Comparison of ENCODE assay signal across 9 cellular contexts in the genomic region with DNA sequence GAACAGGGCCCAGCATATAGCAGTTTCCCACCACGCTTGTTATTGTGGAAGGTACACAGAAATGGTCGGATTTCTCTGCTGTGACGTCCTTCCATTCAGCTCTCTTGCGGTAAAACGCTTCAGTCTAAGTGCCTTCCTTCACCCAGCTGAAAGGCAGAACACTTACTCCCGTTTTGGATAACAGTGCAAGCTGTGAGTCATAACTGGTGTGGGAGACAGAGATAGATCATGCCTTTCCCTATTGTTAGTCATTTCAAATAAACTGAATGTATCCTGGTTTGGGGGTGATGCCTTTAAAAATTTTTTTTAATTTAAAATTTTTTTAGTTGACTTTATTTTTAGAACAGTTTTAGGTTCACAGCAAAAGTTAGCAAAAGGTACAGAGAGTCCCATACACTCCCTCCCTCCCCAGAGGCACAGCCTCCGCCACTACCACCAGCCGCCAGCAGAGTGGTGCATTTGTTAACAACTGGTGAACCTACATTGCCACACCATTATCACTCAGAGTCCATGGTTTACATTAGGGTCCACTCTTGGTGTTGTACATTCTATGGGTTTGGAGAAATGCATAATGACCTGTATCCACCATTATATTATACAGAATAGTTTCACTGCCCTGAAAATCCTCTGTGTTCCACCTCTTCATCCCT.
A peak's percentile ranks its signal among the peaks of the same experiment; 100 is the strongest.
DNase-seq lines count a peak whose midpoint lies in the region; ATAC-seq and TF ChIP-seq lines count a peak whose summit lies in the region.
"Had no signal": no experiment of that assay in that cellular context is flagged by ENCODE, and none has a peak within 500 bp of the region (broad histone marks: within the 10 kb centered on the region; RNA-seq: fewer than 3 reads in every experiment).

No MANE protein-coding gene starts in this region.

- no peaks in the 10 kb centered on the region for H4K20me1 ChIP-seq in Karpas-422 (ENCODE audit: insufficient read depth, low read depth, low read length)

- POLR2A ChIA-PET in RWPE1 (lab: Yijun Ruan, JAX; ENCODE audit: low non-redundant PET), result no interaction called here

- H2AFZ ChIP-seq in Karpas-422 (ENCODE audit: low read length), result no peak overlapping the region

- 27 to 33% methylated on average over 5 to 8 of the region's 8 CpGs for WGBS in gastroesophageal sphincter (ENCODE audit: low coverage in 1 of 2), 2 donors

- TF ChIP-seq POLR2A in gastroesophageal sphincter (IDR thresholded peaks at IDR 0.05), result no peak

- no peaks in the 10 kb centered on the region for H3K9me3 ChIP-seq in cardiac muscle cell (ENCODE audit: low read depth)
- H3K9me3 ChIP-seq in gastroesophageal sphincter, result peaks cover 0 to 12% (median 0%) of the 10 kb centered on the region in 3 donors
- H3K9me3 ChIP-seq in thoracic aorta, result peaks cover 10% of the 10 kb centered on the region
- H3K9me3 ChIP-seq in Karpas-422 (ENCODE audit: low read length), result peaks cover 20% of the 10 kb centered on the region

- no peak overlapping the region for H3K4me3 ChIP-seq in cardiac muscle cell
- no peak overlapping the region for H3K4me3 ChIP-seq in gastroesophageal sphincter
- H3K4me3 ChIP-seq in thoracic aorta, result no peak overlapping the region
- H3K4me3 ChIP-seq in Karpas-422 (ENCODE audit: low read length), result no peak overlapping the region

- H3K4me2 ChIP-seq in Karpas-422 (ENCODE audit: low read depth, low read length, poor library complexity, severe bottlenecking), result no peak overlapping the region

- ATAC-seq in Right ventricle myocardium inferior (no peak), gastroesophageal sphincter (no peak), thoracic aorta (ENCODE audit: insufficient number of reproducible peaks, low FRiP score, low read depth) (no peak), HG03520 (IDR thresholded peaks at IDR 0.05; ENCODE audit: unreplicated experiment) (no peak)

- DNase-seq in cardiac muscle cell (ENCODE audit: low read depth in 1 of 2, low spot score in 1 of 2) (peak; percentile 57 to 76), Right ventricle myocardium inferior (ENCODE audit: missing footprints) (no peak), RWPE1 (ENCODE audit: low spot score) (peak; percentile 13), thoracic aorta (ENCODE audit: low spot score) (no peak), Karpas-422 (no peak), NCI-H524 (lab: John Stamatoyannopoulos, UW) (no peak)
- DNase-seq: CD4-positive, CD25-positive, alpha-beta regulatory T cell had no signal

- no peak for TF ChIP-seq EP300 in gastroesophageal sphincter (IDR thresholded peaks at IDR 0.05)

- H3K9ac ChIP-seq in Karpas-422 (ENCODE audit: low read length), result no peak overlapping the region

- H3K27ac ChIP-seq in cardiac muscle cell, result no peak overlapping the region
- H3K27ac ChIP-seq in RWPE1, result no peak overlapping the region
- H3K27ac ChIP-seq in gastroesophageal sphincter, result no peak overlapping the region
- H3K27ac ChIP-seq in thoracic aorta, result no peak overlapping the region
- H3K27ac ChIP-seq in Karpas-422 (ENCODE audit: low read length), result no peak overlapping the region

- intact Hi-C loops in Right ventricle myocardium inferior (cut with DNase I), result no loop called here

- CTCF ChIA-PET in RWPE1 (lab: Yijun Ruan, JAX), result interaction anchor here (0.6 kb wide), 2 partner anchors 66 to 72 kb away, joined by 3 to 4 read pairs; no protein-coding TSS in a partner anchor

- H3K9me2 ChIP-seq in Karpas-422 (replicated peaks; ENCODE audit: insufficient read depth, low read length), result no peaks in the 10 kb centered on the region

- H3K36me3 ChIP-seq in cardiac muscle cell (no peaks in the 10 kb centered on the region), gastroesophageal sphincter (no peaks in the 10 kb centered on the region), thoracic aorta (no peaks in the 10 kb centered on the region), Karpas-422 (ENCODE audit: insufficient read depth, low read length) (no peaks in the 10 kb centered on the region)

- no peaks in the 10 kb centered on the region for H3K79me2 ChIP-seq in Karpas-422 (ENCODE audit: low read length)

- no peaks in the 10 kb centered on the region for H3K27me3 ChIP-seq in cardiac muscle cell
- H3K27me3 ChIP-seq in gastroesophageal sphincter, result no peaks in the 10 kb centered on the region
- H3K27me3 ChIP-seq in thoracic aorta (replicated peaks; ENCODE audit: insufficient read depth), result no peaks in the 10 kb centered on the region
- H3K27me3 ChIP-seq in Karpas-422 (ENCODE audit: low read length), result no peaks in the 10 kb centered on the region

- TF ChIP-seq CTCF in cardiac muscle cell (IDR thresholded peaks at IDR 0.05; ENCODE audit: low read depth, low read length), result peak; percentile 32
- no peak for TF ChIP-seq CTCF in RWPE1 (conservative IDR thresholded peaks at IDR 0.05; ENCODE audit: low read depth)
- TF ChIP-seq CTCF in gastroesophageal sphincter (IDR thresholded peaks at IDR 0.05), result peak in 3 of 4 experiments; percentile 15 to 22 (median 22)
- peak; percentile 10 for TF ChIP-seq CTCF in thoracic aorta (IDR thresholded peaks at IDR 0.05)

- H3K4me1 ChIP-seq in cardiac muscle cell (ENCODE audit: low read depth), result no peaks in the 10 kb centered on the region
- H3K4me1 ChIP-seq in gastroesophageal sphincter, result peaks cover 0 to 5% (median 0%) of the 10 kb centered on the region in 3 donors
- no peaks in the 10 kb centered on the region for H3K4me1 ChIP-seq in thoracic aorta (ENCODE audit: control insufficient read depth in 1 of 2, low read depth in 2 of 2)
- H3K4me1 ChIP-seq in Karpas-422 (ENCODE audit: low read length), result no peaks in the 10 kb centered on the region

Comparison
In these comparisons a context has a peak if more than half of its experiments do, and no peak if none do; other contexts are left out.
1. DNase-seq: peak in cardiac muscle cell (2 of 2) and RWPE1 (single experiment); none in Right ventricle myocardium inferior (single experiment), thoracic aorta (single experiment), Karpas-422 (single experiment) and NCI-H524 (0 of 2).